11 cellular contexts compared by ENCODE assay signal in genomic region chr12:56404227-56404626, GRCh38. TPM values are rescaled to one million over a fixed set of nuclear protein-coding genes. Genes with fewer than 3 reads are reported as not detected.
"Had no signal": no experiment of that assay in that cellular context is flagged by ENCODE, and none has a peak within 500 bp of the region (broad histone marks: within the 10 kb centered on the region; RNA-seq: fewer than 3 reads in every experiment).

No MANE protein-coding gene starts in this region.

RNA-seq across cellular contexts. Expression of gene APOF, which starts 41.6 kb away (rescaled TPM):
- total RNA-seq: PC-3, PC-9, Peyer's patch, Right ventricle myocardium inferior, Right ventricle myocardium superior, RPMI7951, SJCRH30, SJSA1, SK-MEL-5, T-cell had no signal
- polyA plus RNA-seq: SK-N-SH had no signal

RNA-seq across cellular contexts. Expression of gene MIP, which starts 50.2 kb away (rescaled TPM):
- total RNA-seq: PC-3, PC-9, Peyer's patch, Right ventricle myocardium inferior, Right ventricle myocardium superior, SJCRH30, SK-MEL-5, T-cell had no signal
- polyA plus RNA-seq: SK-N-SH had no signal
